1 cellular context compared by ENCODE assay signal in the genomic region with DNA sequence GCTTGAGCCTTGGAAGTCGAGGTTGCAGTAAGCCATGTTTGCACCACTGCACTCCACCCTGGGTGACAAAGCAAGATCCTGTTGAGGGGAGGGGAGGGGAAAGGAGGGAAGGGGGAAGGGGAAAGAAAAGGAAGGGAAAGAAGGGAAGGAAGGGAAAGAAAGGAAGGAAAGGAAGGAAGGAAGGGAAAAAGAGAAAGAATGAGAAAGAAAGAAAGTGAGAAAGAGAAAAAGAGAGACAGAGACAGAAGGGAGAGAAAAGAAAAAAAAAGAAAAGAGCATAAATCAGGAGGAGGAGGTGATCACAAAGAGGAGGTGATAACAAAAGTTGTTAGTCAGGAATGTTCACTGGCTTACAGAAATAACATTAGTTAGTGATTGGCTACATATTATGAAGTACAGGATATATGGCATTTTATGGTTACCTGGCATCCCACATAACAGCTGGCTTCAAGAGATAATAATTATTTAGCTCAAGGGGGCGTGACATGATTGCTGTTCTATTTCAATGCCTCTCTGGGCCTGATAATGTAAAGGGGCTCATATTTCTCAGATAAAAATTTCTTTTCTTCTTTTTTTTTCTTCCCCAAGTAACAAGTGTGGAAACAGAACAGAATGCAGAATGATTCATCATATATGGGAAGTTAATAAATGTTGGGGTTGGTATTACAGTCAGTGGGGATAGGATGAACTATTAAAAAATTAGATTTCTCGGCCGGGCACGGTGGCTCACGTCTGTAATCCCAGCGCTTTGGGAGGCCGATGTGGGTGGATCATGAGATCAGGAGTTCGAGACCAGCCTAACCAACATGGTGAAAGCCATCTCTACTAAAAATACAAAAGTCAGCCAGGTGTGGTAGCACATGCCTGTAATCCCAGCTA.
TF ChIP-seq lines count a peak whose summit lies in the region.

No MANE protein-coding gene starts in this region.

TF ChIP-seq in endothelial cell of umbilical vein, 7 proteins besides CTCF, POLR2A, EP300 and RAD21:
- no peak for TF ChIP-seq FOS (IDR thresholded peaks at IDR 0.05; ENCODE audit: borderline replicate concordance, insufficient read depth, low read length)
- no peak for TF ChIP-seq POLR2AphosphoS5 (IDR thresholded peaks at IDR 0.05; ENCODE audit: insufficient read depth, low read depth, low read length)
- TF ChIP-seq MYC (IDR thresholded peaks at IDR 0.05; ENCODE audit: low read depth, low read length): no peak
- TF ChIP-seq JUN (IDR thresholded peaks at IDR 0.05; ENCODE audit: borderline replicate concordance, insufficient read depth, insufficient read length, low read depth): no peak
- TF ChIP-seq GATA2 (IDR thresholded peaks at IDR 0.05; ENCODE audit: insufficient read depth, insufficient read length, low read depth, low read length): no peak
